In the genomic region with DNA sequence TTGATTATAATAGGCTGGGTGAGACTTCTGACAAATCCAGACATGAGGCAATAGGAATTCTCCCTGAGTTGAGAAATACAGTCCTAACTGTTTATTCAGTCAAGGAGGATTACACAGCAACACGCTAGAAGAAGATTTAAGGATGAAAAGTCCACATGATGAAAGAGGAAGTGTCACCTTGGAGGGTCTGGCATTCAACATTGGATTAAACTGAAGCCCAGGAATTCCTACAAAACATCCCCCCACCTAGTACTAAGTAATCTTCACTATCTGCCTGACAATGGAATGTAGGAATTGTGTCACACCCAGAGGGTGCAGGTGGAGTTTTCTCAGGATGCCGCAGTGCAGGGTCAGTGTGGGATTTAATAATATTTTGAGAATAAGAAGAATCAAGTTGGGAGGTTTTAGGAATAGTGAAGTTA, we compare ENCODE assay signal across 1 cellular context.
TF ChIP-seq lines count a peak whose summit lies in the region.

No MANE protein-coding gene starts in this region.

TF ChIP-seq in HepG2, 621 proteins besides CTCF, POLR2A, EP300 and RAD21 (continued from another document):
- TF ChIP-seq, protein P1, sequence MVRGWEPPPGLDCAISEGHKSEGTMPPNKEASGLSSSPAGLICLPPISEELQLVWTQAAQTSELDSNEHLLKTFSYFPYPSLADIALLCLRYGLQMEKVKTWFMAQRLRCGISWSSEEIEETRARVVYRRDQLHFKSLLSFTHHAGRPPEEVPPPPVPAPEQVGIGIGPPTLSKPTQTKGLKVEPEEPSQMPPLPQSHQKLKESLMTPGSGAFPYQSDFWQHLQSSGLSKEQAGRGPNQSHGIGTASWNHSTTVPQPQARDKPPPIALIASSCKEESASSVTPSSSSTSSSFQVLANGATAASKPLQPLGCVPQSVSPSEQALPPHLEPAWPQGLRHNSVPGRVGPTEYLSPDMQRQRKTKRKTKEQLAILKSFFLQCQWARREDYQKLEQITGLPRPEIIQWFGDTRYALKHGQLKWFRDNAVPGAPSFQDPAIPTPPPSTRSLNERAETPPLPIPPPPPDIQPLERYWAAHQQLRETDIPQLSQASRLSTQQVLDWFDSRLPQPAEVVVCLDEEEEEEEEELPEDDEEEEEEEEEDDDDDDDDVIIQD (CRISPR knock-in tag; IDR thresholded peaks at IDR 0.05; ENCODE audit: low read depth) = peak; percentile 79
- TF ChIP-seq SIX4 (CRISPR knock-in tag; IDR thresholded peaks at IDR 0.05) (no peak; the same call in 1 of the 2 replicates), HDAC1 (CRISPR knock-in tag; IDR thresholded peaks at IDR 0.05) (peak; percentile 69), PHF20 (CRISPR knock-in tag; IDR thresholded peaks at IDR 0.05) (no peak), ZNF484 (CRISPR knock-in tag; IDR thresholded peaks at IDR 0.05; ENCODE audit: borderline replicate concordance, low read depth) (no peak), ZNF17 (CRISPR knock-in tag; IDR thresholded peaks at IDR 0.05) (no peak), ZNF724P (CRISPR knock-in tag; IDR thresholded peaks at IDR 0.05; ENCODE audit: borderline replicate concordance) (no peak), HMG20B (CRISPR knock-in tag; conservative IDR thresholded peaks at IDR 0.05) (peak; percentile 81), HNRNPH1 (optimal IDR thresholded peaks at IDR 0.05; ENCODE audit: low read depth, low read length) (no peak), RCOR2 (CRISPR knock-in tag; IDR thresholded peaks at IDR 0.05) (peak; percentile 84), NR2C2 (CRISPR knock-in tag; IDR thresholded peaks at IDR 0.05; ENCODE audit: borderline replicate concordance) (peak; percentile 61), THRA (CRISPR knock-in tag; IDR thresholded peaks at IDR 0.05; ENCODE audit: borderline replicate concordance) (no peak; the same call in 1 of the 2 replicates), POGZ (CRISPR knock-in tag; IDR thresholded peaks at IDR 0.05) (peak; percentile 59; the same call in 1 of the 2 replicates), SMAD1 (CRISPR knock-in tag; IDR thresholded peaks at IDR 0.05; ENCODE audit: borderline replicate concordance, low read depth) (no peak), TBX3 (IDR thresholded peaks at IDR 0.05; ENCODE audit: borderline replicate concordance) (peak; percentile 92), GTF3A (CRISPR knock-in tag; conservative IDR thresholded peaks at IDR 0.05) (no peak), ZSCAN25 (CRISPR knock-in tag; IDR thresholded peaks at IDR 0.05) (no peak), SAFB2 (CRISPR knock-in tag; IDR thresholded peaks at IDR 0.05; ENCODE audit: borderline replicate concordance, low read depth) (no peak), IKZF1 (IDR thresholded peaks at IDR 0.05) (no peak), FOXO1 (CRISPR knock-in tag; IDR thresholded peaks at IDR 0.05) (peak; percentile 79), ZFP1 (CRISPR knock-in tag; IDR thresholded peaks at IDR 0.05) (peak; percentile 48; the same call in 1 of the 2 replicates), KDM3A (CRISPR knock-in tag; IDR thresholded peaks at IDR 0.05; ENCODE audit: low read depth) (no peak), KMT2A (CRISPR knock-in tag; IDR thresholded peaks at IDR 0.05) (peak; percentile 64; the same call in 1 of the 2 replicates), ZNF672 (CRISPR knock-in tag; IDR thresholded peaks at IDR 0.05) (no peak), HOXA5 (CRISPR knock-in tag; IDR thresholded peaks at IDR 0.05) (peak; percentile 79; the same call in 1 of the 2 replicates), ZNF446 (CRISPR knock-in tag; IDR thresholded peaks at IDR 0.05) (no peak), CSRNP1 (CRISPR knock-in tag; IDR thresholded peaks at IDR 0.05) (no peak), HOXA7 (CRISPR knock-in tag; IDR thresholded peaks at IDR 0.05) (no peak), CENPX (CRISPR knock-in tag; IDR thresholded peaks at IDR 0.05) (no peak), RFXAP (CRISPR knock-in tag; IDR thresholded peaks at IDR 0.05; ENCODE audit: borderline replicate concordance) (0 out of 2 replicates have a peak, but pooled peaks have one; percentile 49), LCORL (IDR thresholded peaks at IDR 0.05) (0 out of 2 replicates have a peak, but pooled peaks have one; percentile 8), LCORL (CRISPR knock-in tag; IDR thresholded peaks at IDR 0.05) (0 out of 2 replicates have a peak, but pooled peaks have one; percentile 33), ZFP36 (IDR thresholded peaks at IDR 0.05; ENCODE audit: borderline replicate concordance, low read depth, low read length, partially characterized antibody) (no peak), ZNF281 (CRISPR knock-in tag; IDR thresholded peaks at IDR 0.05; ENCODE audit: borderline replicate concordance) (peak; percentile 90), ZMAT5 (CRISPR knock-in tag; IDR thresholded peaks at IDR 0.05; ENCODE audit: borderline replicate concordance, low read depth) (no peak), RBFOX2 (IDR thresholded peaks at IDR 0.05; ENCODE audit: low read depth, low read length) (no peak), TCF7 (IDR thresholded peaks at IDR 0.05; ENCODE audit: low read depth) (peak; percentile 89), ZNF3 (CRISPR knock-in tag; IDR thresholded peaks at IDR 0.05) (no peak), ZNF343 (CRISPR knock-in tag; IDR thresholded peaks at IDR 0.05) (no peak), ZBTB34 (CRISPR knock-in tag; IDR thresholded peaks at IDR 0.05) (no peak), ZNF547 (CRISPR knock-in tag; IDR thresholded peaks at IDR 0.05) (no peak), ZBTB3 (CRISPR knock-in tag; IDR thresholded peaks at IDR 0.05; ENCODE audit: borderline replicate concordance, low read depth) (no peak), GLI4 (CRISPR knock-in tag; IDR thresholded peaks at IDR 0.05; ENCODE audit: borderline replicate concordance) (no peak), GPN1 (CRISPR knock-in tag; IDR thresholded peaks at IDR 0.05; ENCODE audit: borderline replicate concordance) (no peak), ZSCAN20 (CRISPR knock-in tag; IDR thresholded peaks at IDR 0.05; ENCODE audit: borderline replicate concordance) (0 out of 2 replicates have a peak, but pooled peaks have one; percentile 6), ZNF781 (CRISPR knock-in tag; IDR thresholded peaks at IDR 0.05; ENCODE audit: borderline replicate concordance, not compliant biosample characterization) (no peak), ZNF567 (CRISPR knock-in tag; IDR thresholded peaks at IDR 0.05; ENCODE audit: borderline replicate concordance) (no peak)
- TF ChIP-seq, protein P2, sequence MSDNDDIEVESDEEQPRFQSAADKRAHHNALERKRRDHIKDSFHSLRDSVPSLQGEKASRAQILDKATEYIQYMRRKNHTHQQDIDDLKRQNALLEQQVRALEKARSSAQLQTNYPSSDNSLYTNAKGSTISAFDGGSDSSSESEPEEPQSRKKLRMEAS (IDR thresholded peaks at IDR 0.05) = peak; percentile 55
- TF ChIP-seq, protein P3, sequence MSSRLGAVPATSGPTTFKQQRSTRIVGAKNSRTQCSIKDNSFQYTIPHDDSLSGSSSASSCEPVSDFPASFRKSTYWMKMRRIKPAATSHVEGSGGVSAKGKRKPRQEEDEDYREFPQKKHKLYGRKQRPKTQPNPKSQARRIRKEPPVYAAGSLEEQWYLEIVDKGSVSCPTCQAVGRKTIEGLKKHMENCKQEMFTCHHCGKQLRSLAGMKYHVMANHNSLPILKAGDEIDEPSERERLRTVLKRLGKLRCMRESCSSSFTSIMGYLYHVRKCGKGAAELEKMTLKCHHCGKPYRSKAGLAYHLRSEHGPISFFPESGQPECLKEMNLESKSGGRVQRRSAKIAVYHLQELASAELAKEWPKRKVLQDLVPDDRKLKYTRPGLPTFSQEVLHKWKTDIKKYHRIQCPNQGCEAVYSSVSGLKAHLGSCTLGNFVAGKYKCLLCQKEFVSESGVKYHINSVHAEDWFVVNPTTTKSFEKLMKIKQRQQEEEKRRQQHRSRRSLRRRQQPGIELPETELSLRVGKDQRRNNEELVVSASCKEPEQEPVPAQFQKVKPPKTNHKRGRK (CRISPR knock-in tag; IDR thresholded peaks at IDR 0.05) = no peak
- TF ChIP-seq, protein P4, sequence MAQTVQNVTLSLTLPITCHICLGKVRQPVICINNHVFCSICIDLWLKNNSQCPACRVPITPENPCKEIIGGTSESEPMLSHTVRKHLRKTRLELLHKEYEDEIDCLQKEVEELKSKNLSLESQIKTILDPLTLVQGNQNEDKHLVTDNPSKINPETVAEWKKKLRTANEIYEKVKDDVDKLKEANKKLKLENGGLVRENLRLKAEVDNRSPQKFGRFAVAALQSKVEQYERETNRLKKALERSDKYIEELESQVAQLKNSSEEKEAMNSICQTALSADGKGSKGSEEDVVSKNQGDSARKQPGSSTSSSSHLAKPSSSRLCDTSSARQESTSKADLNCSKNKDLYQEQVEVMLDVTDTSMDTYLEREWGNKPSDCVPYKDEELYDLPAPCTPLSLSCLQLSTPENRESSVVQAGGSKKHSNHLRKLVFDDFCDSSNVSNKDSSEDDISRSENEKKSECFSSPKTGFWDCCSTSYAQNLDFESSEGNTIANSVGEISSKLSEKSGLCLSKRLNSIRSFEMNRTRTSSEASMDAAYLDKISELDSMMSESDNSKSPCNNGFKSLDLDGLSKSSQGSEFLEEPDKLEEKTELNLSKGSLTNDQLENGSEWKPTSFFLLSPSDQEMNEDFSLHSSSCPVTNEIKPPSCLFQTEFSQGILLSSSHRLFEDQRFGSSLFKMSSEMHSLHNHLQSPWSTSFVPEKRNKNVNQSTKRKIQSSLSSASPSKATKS (CRISPR knock-in tag; IDR thresholded peaks at IDR 0.05) = peak; percentile 65; the same call in 1 of the 2 replicates
- TF ChIP-seq, protein P5, sequence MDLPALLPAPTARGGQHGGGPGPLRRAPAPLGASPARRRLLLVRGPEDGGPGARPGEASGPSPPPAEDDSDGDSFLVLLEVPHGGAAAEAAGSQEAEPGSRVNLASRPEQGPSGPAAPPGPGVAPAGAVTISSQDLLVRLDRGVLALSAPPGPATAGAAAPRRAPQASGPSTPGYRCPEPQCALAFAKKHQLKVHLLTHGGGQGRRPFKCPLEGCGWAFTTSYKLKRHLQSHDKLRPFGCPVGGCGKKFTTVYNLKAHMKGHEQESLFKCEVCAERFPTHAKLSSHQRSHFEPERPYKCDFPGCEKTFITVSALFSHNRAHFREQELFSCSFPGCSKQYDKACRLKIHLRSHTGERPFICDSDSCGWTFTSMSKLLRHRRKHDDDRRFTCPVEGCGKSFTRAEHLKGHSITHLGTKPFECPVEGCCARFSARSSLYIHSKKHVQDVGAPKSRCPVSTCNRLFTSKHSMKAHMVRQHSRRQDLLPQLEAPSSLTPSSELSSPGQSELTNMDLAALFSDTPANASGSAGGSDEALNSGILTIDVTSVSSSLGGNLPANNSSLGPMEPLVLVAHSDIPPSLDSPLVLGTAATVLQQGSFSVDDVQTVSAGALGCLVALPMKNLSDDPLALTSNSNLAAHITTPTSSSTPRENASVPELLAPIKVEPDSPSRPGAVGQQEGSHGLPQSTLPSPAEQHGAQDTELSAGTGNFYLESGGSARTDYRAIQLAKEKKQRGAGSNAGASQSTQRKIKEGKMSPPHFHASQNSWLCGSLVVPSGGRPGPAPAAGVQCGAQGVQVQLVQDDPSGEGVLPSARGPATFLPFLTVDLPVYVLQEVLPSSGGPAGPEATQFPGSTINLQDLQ (CRISPR knock-in tag; IDR thresholded peaks at IDR 0.05) = no peak
TF ChIP-seq in HepG2: peak in this region for 142.
